In genomic region chr2:190910341-190911136, GRCh38 we compare ENCODE assay signal across 13 cellular contexts. TPM values are rescaled to one million over a fixed set of nuclear protein-coding genes. Genes with fewer than 3 reads are reported as not detected.
DNase-seq lines count a peak whose midpoint lies in the region; ATAC-seq and TF ChIP-seq lines count a peak whose summit lies in the region.
"Had no signal": no experiment of that assay in that cellular context is flagged by ENCODE, and none has a peak within 500 bp of the region (broad histone marks: within the 10 kb centered on the region; RNA-seq: fewer than 3 reads in every experiment).

No MANE protein-coding gene starts in this region.

- no peaks in the 10 kb centered on the region for H3K27me3 Mint-ChIP-seq in nephron (ENCODE audit: low read depth)
- H3K27me3 Mint-ChIP-seq in activated CD8-positive, alpha-beta T cell treated with anti-CD3 and anti-CD28 coated beads, Interleukin-2, amount 10 ng/mL, durations not matched to agents 7 days and 5 days (ENCODE audit: low read depth), result no peaks in the 10 kb centered on the region
- H3K27me3 Mint-ChIP-seq: type B pancreatic cell had no signal

- POLR2A ChIA-PET in PC-3 (lab: Charles Lee; ENCODE audit: unreplicated experiment), result interaction anchor here (0.6 kb wide), 1 partner anchor 72 kb away, joined by 3 read pairs; no protein-coding TSS in a partner anchor
- POLR2A ChIA-PET in activated CD8-positive, alpha-beta T cell treated with anti-CD3 and anti-CD28 coated beads, Interleukin-2, amount 10 ng/mL, durations not matched to agents 7 days and 5 days (lab: Charles Lee), result interaction anchor here (0.8 to 1.7 kb wide), 2 partner anchors 29 to 30 kb away, joined by 4 to 6 read pairs; partner anchors contain the start of gene GLS

- H3F3A ChIP-seq in PC-3 (ENCODE audit: low read length, unreplicated experiment), result no peaks in the 10 kb centered on the region

- no peak overlapping the region for H3K27ac ChIP-seq in PC-3 (ENCODE audit: low read length)
- H3K27ac ChIP-seq: neutrophil had no signal

- no peaks in the 10 kb centered on the region for H3K9me2 ChIP-seq in PC-3 (replicated peaks; ENCODE audit: low read length)

- no peaks in the 10 kb centered on the region for H3K9me3 Mint-ChIP-seq in nephron
- no peaks in the 10 kb centered on the region for H3K9me3 Mint-ChIP-seq in activated CD8-positive, alpha-beta T cell treated with anti-CD3 and anti-CD28 coated beads, Interleukin-2, amount 10 ng/mL, durations not matched to agents 7 days and 5 days (ENCODE audit: insufficient read depth)
- H3K9me3 Mint-ChIP-seq: type B pancreatic cell had no signal

- no TSS peak for BruUV-seq in PC-3 (replicated peaks; lab: Mats Ljungman, UMichigan)

- no peaks in the 10 kb centered on the region for H3K27me3 ChIP-seq in PC-3 (ENCODE audit: low read length)
- H3K27me3 ChIP-seq: neutrophil had no signal

- ATAC-seq in PC-3 (peak; percentile 32; the same call in 1 of the 2 replicates), GM19452 (IDR thresholded peaks at IDR 0.05; ENCODE audit: unreplicated experiment) (no peak), GM21717 (IDR thresholded peaks at IDR 0.05; ENCODE audit: unreplicated experiment) (no peak)
- ATAC-seq in activated CD8-positive, alpha-beta T cell treated with anti-CD3 and anti-CD28 coated beads, Interleukin-2, amount 10 ng/mL, durations not matched to agents 7 days and 5 days, result no peak

- 0 out of 2 replicates have a peak, but pooled peaks cover 6% of the 10 kb centered on the region for H3K79me2 ChIP-seq in PC-3 (ENCODE audit: low read length)

- H3K36me3 ChIP-seq in PC-3 (ENCODE audit: low read depth, low read length), result peaks cover 47% of the 10 kb centered on the region

- no peak overlapping the region for H3K4me2 ChIP-seq in PC-3 (ENCODE audit: low read length)

- H3K4me1 ChIP-seq in PC-3 (ENCODE audit: insufficient read depth, low read length), result peaks cover 19% of the 10 kb centered on the region

- no peak overlapping the region for H2AFZ ChIP-seq in PC-3 (ENCODE audit: low read length)

- H3K4me1 Mint-ChIP-seq in nephron, result no peaks in the 10 kb centered on the region
- H3K4me1 Mint-ChIP-seq in activated CD8-positive, alpha-beta T cell treated with anti-CD3 and anti-CD28 coated beads, Interleukin-2, amount 10 ng/mL, durations not matched to agents 7 days and 5 days (ENCODE audit: low read depth), result peaks cover 15% of the 10 kb centered on the region

- DNase-seq in ELR (ENCODE audit: low read depth) (peak; percentile 63), PC-3 (peak; percentile 25), choroid plexus epithelial cell (ENCODE audit: low read depth) (peak; percentile 56), mucosa of gallbladder (ENCODE audit: low spot score) (no peak)
- no peak for DNase-seq in activated CD8-positive, alpha-beta T cell treated with anti-CD3 and anti-CD28 coated beads, Interleukin-2, amount 10 ng/mL, durations not matched to agents 7 days and 5 days
- DNase-seq: aorta, hippocampal formation, NCI-H446 had no signal

- intact Hi-C loops in PC-3 (cut with micrococcal nuclease), result no loop called here

- H3K27ac Mint-ChIP-seq in nephron, result peak overlapping the region; percentile 34 to 67 (median 52)
- no peak overlapping the region for H3K27ac Mint-ChIP-seq in activated CD8-positive, alpha-beta T cell treated with anti-CD3 and anti-CD28 coated beads, Interleukin-2, amount 10 ng/mL, durations not matched to agents 7 days and 5 days
- H3K27ac Mint-ChIP-seq: type B pancreatic cell had no signal

- H3K9ac ChIP-seq in PC-3 (ENCODE audit: low read length), result no peak overlapping the region

- peaks cover 27% of the 10 kb centered on the region for H3K36me3 Mint-ChIP-seq in nephron (ENCODE audit: low read depth)
- peaks cover 44% of the 10 kb centered on the region for H3K36me3 Mint-ChIP-seq in activated CD8-positive, alpha-beta T cell treated with anti-CD3 and anti-CD28 coated beads, Interleukin-2, amount 10 ng/mL, durations not matched to agents 7 days and 5 days (ENCODE audit: low read depth)

- H4K20me1 ChIP-seq in PC-3 (ENCODE audit: low read length), result no peaks in the 10 kb centered on the region

- CTCF ChIA-PET in PC-3 (lab: Charles Lee), result no interaction called here
- CTCF ChIA-PET in activated CD8-positive, alpha-beta T cell treated with anti-CD3 and anti-CD28 coated beads, Interleukin-2, amount 10 ng/mL, durations not matched to agents 7 days and 5 days (lab: Charles Lee), result interaction anchor here (1.3 kb wide), 1 partner anchor 49 kb away, joined by 3 read pairs; no protein-coding TSS in a partner anchor

- H3K4me3 ChIP-seq in PC-3 (ENCODE audit: low read length) (no peak overlapping the region), choroid plexus epithelial cell (ENCODE audit: low read depth, low read length) (no peak overlapping the region)

- no peaks in the 10 kb centered on the region for H3K9me3 ChIP-seq in PC-3 (ENCODE audit: low read length)
- H3K9me3 ChIP-seq: neutrophil had no signal

- H3K4me3 Mint-ChIP-seq in nephron, result no peak overlapping the region
- H3K4me3 Mint-ChIP-seq in activated CD8-positive, alpha-beta T cell treated with anti-CD3 and anti-CD28 coated beads, Interleukin-2, amount 10 ng/mL, durations not matched to agents 7 days and 5 days, result no peak overlapping the region
- H3K4me3 Mint-ChIP-seq: type B pancreatic cell had no signal

- TF ChIP-seq CTCF in PC-3 (conservative IDR thresholded peaks at IDR 0.05; ENCODE audit: low read depth, low read length), result no peak
- no peak for TF ChIP-seq CTCF in choroid plexus epithelial cell (conservative IDR thresholded peaks at IDR 0.05; ENCODE audit: low read depth, low read length)
- TF ChIP-seq CTCF in nephron (IDR thresholded peaks at IDR 0.05; ENCODE audit: unreplicated experiment in 3 of 3), result no peak

RNA-seq across cellular contexts. Expression of gene GLS, which starts 29.9 kb away (rescaled TPM):
- 67.4 and 71.9 TPM in 2 replicates for total RNA-seq in PC-3 (2014; rRNA removed)
- total RNA-seq in mucosa of gallbladder, result 188 TPM
- total RNA-seq in activated CD8-positive, alpha-beta T cell treated with anti-CD3 and anti-CD28 coated beads, Interleukin-2, amount 10 ng/mL, durations not matched to agents 7 days and 5 days, result 100 to 1,000 TPM; 162 to 193 TPM

Comparison
In these comparisons a context has a peak if more than half of its experiments do, and no peak if none do; other contexts are left out.
1. DNase-seq: peak in ELR (single experiment), PC-3 (single experiment) and choroid plexus epithelial cell (single experiment); none in mucosa of gallbladder (single experiment) and activated CD8-positive, alpha-beta T cell treated with anti-CD3 and anti-CD28 coated beads, Interleukin-2, amount 10 ng/mL, durations not matched to agents 7 days and 5 days (single experiment).